In genomic region chr7:122702872-122703510, GRCh38 we compare ENCODE assay signal across 20 cellular contexts. TPM values are rescaled to one million over a fixed set of nuclear protein-coding genes. Genes with fewer than 3 reads are reported as not detected.
DNase-seq lines count a peak whose midpoint lies in the region; ATAC-seq and TF ChIP-seq lines count a peak whose summit lies in the region.
"Had no signal": no experiment of that assay in that cellular context is flagged by ENCODE, and none has a peak within 500 bp of the region (broad histone marks: within the 10 kb centered on the region; RNA-seq: fewer than 3 reads in every experiment).

A gene with protein sequence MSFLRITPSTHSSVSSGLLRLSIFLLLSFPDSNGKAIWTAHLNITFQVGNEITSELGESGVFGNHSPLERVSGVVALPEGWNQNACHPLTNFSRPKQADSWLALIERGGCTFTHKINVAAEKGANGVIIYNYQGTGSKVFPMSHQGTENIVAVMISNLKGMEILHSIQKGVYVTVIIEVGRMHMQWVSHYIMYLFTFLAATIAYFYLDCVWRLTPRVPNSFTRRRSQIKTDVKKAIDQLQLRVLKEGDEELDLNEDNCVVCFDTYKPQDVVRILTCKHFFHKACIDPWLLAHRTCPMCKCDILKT (minus strand): TSS chr7:122702922. CDS start chr7:122702750, 172 bp downstream.

- DNase-seq in Daoy (ENCODE audit: low read depth) (peak; percentile 23), NCI-H69 (lab: John Stamatoyannopoulos, UW) (peak; percentile 14), glomerular visceral epithelial cell (ENCODE audit: extremely low spot score) (peak; percentile 27), testis (no peak), GM19238 (ENCODE audit: insufficient read length, low spot score) (no peak), NCI-H345 (lab: John Stamatoyannopoulos, UW) (no peak)
- DNase-seq: AML-193; Calu3; CD4-positive, alpha-beta T cell; DMS79 treated with DMSO at 0.1 percent for 48 hours; EL; GOT3; H7; KBM-7 had no signal

- no peaks in the 10 kb centered on the region for H3K9me3 ChIP-seq in testis

- ATAC-seq in GM18520 (IDR thresholded peaks at IDR 0.05; ENCODE audit: unreplicated experiment) = no peak
- ATAC-seq: HCT116, HepG2 had no signal

- H3K36me3 ChIP-seq in testis (ENCODE audit: low read depth, missing control alignments) = no peaks in the 10 kb centered on the region

- no peaks in the 10 kb centered on the region for H3K27me3 ChIP-seq in testis

- no peak within 1 kb of the TSS for H3K27ac ChIP-seq in testis
- H3K27ac ChIP-seq: C4-2B had no signal

- no peak for TF ChIP-seq POLR2A in testis (IDR thresholded peaks at IDR 0.05)

- H3K4me1 ChIP-seq in testis = no peaks in the 10 kb centered on the region

- no peak for TF ChIP-seq CTCF in testis (IDR thresholded peaks at IDR 0.05)

- H3K4me3 ChIP-seq in testis = no peak within 1 kb of the TSS

- intact Hi-C loops in testis (cut with DNase I; ENCODE audit: low total_unique reads) = no loop called here

- WGBS in testis, 2 donors = 83 to 93% methylated on average over 1 of the region's 1 CpG

RNA-seq across cellular contexts. Expression of the gene that starts here (rescaled TPM):
- total RNA-seq in Daoy (2014; rRNA removed; shearing (Covaris generic)) = 0.54 TPM in 1 of 2 replicates, not detected in the other
- 10 to 100 TPM; 16.3 to 25.6 TPM for total RNA-seq in testis
- 37.6 TPM for polyA plus RNA-seq in testis (ENCODE audit: insufficient read depth, low read depth, low replicate concordance)
- total RNA-seq: CD4-positive, alpha-beta T cell; H7 had no signal
- polyA plus RNA-seq: BJ, IgD-negative memory B cell had no signal

Comparison
In these comparisons a context has a peak if more than half of its experiments do, and no peak if none do; other contexts are left out.
1. RNA of the gene that starts here (total RNA-seq): 16.3 to 25.6 TPM in testis; 0.54 TPM in Daoy; every median in the first group is over 10 times any median in the second.
2. Peak in DNase-seq in Daoy; RNA of the gene not detected or under 1 TPM.
3. DNase-seq: peak in NCI-H69 (single experiment) and glomerular visceral epithelial cell (single experiment); none in testis (single experiment), GM19238 (single experiment) and NCI-H345 (single experiment).